ENCODE assay signal across 13 cellular contexts in the genomic region with DNA sequence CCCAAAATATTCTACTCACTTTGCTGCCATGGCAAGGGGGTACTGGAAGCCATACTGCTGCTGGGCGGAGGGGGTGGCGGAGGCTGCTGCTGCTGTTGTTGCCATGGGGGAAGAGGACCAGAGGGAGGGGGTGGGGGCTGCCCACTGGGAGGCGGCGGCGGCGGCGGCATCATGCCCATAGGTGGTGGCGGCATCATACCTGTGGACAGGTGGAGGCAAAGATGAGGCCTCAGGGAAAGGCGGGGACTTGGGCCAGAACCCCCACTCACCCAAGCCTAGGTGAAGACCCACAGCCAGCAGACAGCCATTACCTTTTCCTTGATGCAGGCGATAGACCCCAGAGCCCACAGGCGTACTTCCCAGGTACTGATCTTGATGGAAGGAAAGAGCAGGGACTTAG. TPM values are rescaled to one million over a fixed set of nuclear protein-coding genes. Genes with fewer than 3 reads are reported as not detected.
DNase-seq lines count a peak whose midpoint lies in the region; ATAC-seq and TF ChIP-seq lines count a peak whose summit lies in the region.
"Had no signal": no experiment of that assay in that cellular context is flagged by ENCODE, and none has a peak within 500 bp of the region (broad histone marks: within the 10 kb centered on the region; RNA-seq: fewer than 3 reads in every experiment).

No MANE protein-coding gene starts in this region.

- H3K27me3 ChIP-seq in right cardiac atrium (ENCODE audit: control insufficient read depth, insufficient read depth) (no peaks in the 10 kb centered on the region), heart left ventricle (no peaks in the 10 kb centered on the region), upper lobe of right lung (no peaks in the 10 kb centered on the region)
- H3K27me3 ChIP-seq: BE2C had no signal

- H3K27ac ChIP-seq in right cardiac atrium (ENCODE audit: low read length) (no peak overlapping the region), heart left ventricle (peak overlapping the region in 5 of 12 donors; percentile 36 to 64 (median 46)), upper lobe of right lung (no peak overlapping the region)

- H3K9me3 ChIP-seq in right cardiac atrium (ENCODE audit: control insufficient read depth, low read length) (no peaks in the 10 kb centered on the region), heart left ventricle (no peaks in the 10 kb centered on the region), upper lobe of right lung (no peaks in the 10 kb centered on the region)
- H3K9me3 ChIP-seq: BE2C had no signal

- intact Hi-C loops in right cardiac atrium (cut with DNase I) (no loop called here), heart left ventricle (cut with DNase I) (loop anchor here in 1 of 10 donors (2.0 kb wide), 1 partner anchor 24 kb away; no protein-coding TSS in a partner anchor), upper lobe of right lung (cut with DNase I) (no loop called here)

- no peak for TF ChIP-seq POLR2A in heart left ventricle (IDR thresholded peaks at IDR 0.05)

- H3K4me3 ChIP-seq in right cardiac atrium (ENCODE audit: low read length) (no peak overlapping the region), heart left ventricle (no peak overlapping the region), upper lobe of right lung (no peak overlapping the region)

- DNase-seq in right cardiac atrium (peak; percentile 17 to 58 (median 45)), heart left ventricle (no peak), naive B cell (no peak), upper lobe of right lung (peak; percentile 56), NCI-H1092 treated with DMSO at 0.1 percent for 48 hours (lab: John Stamatoyannopoulos, UW) (no peak), AML-193 (lab: John Stamatoyannopoulos, UW) (no peak)
- no peak for DNase-seq in T-helper 2 cell treated with Interferon-gamma antibody and Interleukin-4, amounts not matched to agents 5 μg/mL and 100 μg/mL, for 36 hours (ENCODE audit: low spot score)
- DNase-seq: activated naive CD4-positive, alpha-beta T cell treated with Interleukin-2 at 50 U/mL for 16 hours; BE2C; NCI-H1694 treated with DMSO at 0.1 percent for 48 hours; NCI-H82; SHP77 had no signal

- peak overlapping the region; percentile 46 for H3K4me3 Mint-ChIP-seq in activated naive CD8-positive, alpha-beta T cell
- H3K4me3 Mint-ChIP-seq in naive B cell, result peak overlapping the region in 3 of 8 donors; percentile 15 to 72 (median 35)
- no peak overlapping the region for H3K4me3 Mint-ChIP-seq in T-helper 2 cell treated with Interferon-gamma antibody and Interleukin-4, amounts not matched to agents 5 μg/mL and 100 μg/mL, for 36 hours

- peaks cover 8% of the 10 kb centered on the region for H3K36me3 Mint-ChIP-seq in activated naive CD8-positive, alpha-beta T cell
- peaks cover 22 to 55% of the 10 kb centered on the region in 2 donors for H3K36me3 Mint-ChIP-seq in naive B cell
- peaks cover 91% of the 10 kb centered on the region for H3K36me3 Mint-ChIP-seq in T-helper 2 cell treated with Interferon-gamma antibody and Interleukin-4, amounts not matched to agents 5 μg/mL and 100 μg/mL, for 36 hours (ENCODE audit: low read depth)

- ATAC-seq in right cardiac atrium (no peak), heart left ventricle (no peak), naive B cell (ENCODE audit: low read depth in 2 of 2) (no peak), upper lobe of right lung (no peak)

- peaks cover 91% of the 10 kb centered on the region for H3K4me1 Mint-ChIP-seq in activated naive CD8-positive, alpha-beta T cell (ENCODE audit: low read depth)
- peaks cover 76 to 91% (median 86%) of the 10 kb centered on the region in 3 donors for H3K4me1 Mint-ChIP-seq in naive B cell
- H3K4me1 Mint-ChIP-seq in T-helper 2 cell treated with Interferon-gamma antibody and Interleukin-4, amounts not matched to agents 5 μg/mL and 100 μg/mL, for 36 hours (ENCODE audit: low read depth), result peaks cover 66% of the 10 kb centered on the region

- H3K27ac Mint-ChIP-seq in activated naive CD8-positive, alpha-beta T cell, result peak overlapping the region; percentile 72
- H3K27ac Mint-ChIP-seq in naive B cell, result peak overlapping the region in 5 of 6 donors; percentile 81 to 93 (median 88)
- no peak overlapping the region for H3K27ac Mint-ChIP-seq in T-helper 2 cell treated with Interferon-gamma antibody and Interleukin-4, amounts not matched to agents 5 μg/mL and 100 μg/mL, for 36 hours

- TF ChIP-seq CTCF in heart left ventricle (IDR thresholded peaks at IDR 0.05) (no peak), upper lobe of right lung (IDR thresholded peaks at IDR 0.05) (no peak)

- H3K36me3 ChIP-seq in heart left ventricle, result peaks cover 0 to 100% (median 97%) of the 10 kb centered on the region in 9 donors
- peaks cover 96% of the 10 kb centered on the region for H3K36me3 ChIP-seq in upper lobe of right lung

- WGBS in right cardiac atrium, result 95% methylated on average over 11 of the region's 11 CpGs
- WGBS in heart left ventricle, 4 donors, result 96 to 97% (median 97%) methylated on average over 9 to 11 of the region's 11 CpGs

- peaks cover 8% of the 10 kb centered on the region for H3K4me1 ChIP-seq in right cardiac atrium (ENCODE audit: control insufficient read depth, insufficient read depth, low read length)
- peaks cover 11 to 72% (median 39%) of the 10 kb centered on the region in 12 donors for H3K4me1 ChIP-seq in heart left ventricle
- H3K4me1 ChIP-seq in upper lobe of right lung, result peaks cover 10% of the 10 kb centered on the region
- H3K4me1 ChIP-seq: BE2C had no signal

- H3K27me3 Mint-ChIP-seq in activated naive CD8-positive, alpha-beta T cell, result no peaks in the 10 kb centered on the region
- no peaks in the 10 kb centered on the region for H3K27me3 Mint-ChIP-seq in naive B cell
- no peaks in the 10 kb centered on the region for H3K27me3 Mint-ChIP-seq in T-helper 2 cell treated with Interferon-gamma antibody and Interleukin-4, amounts not matched to agents 5 μg/mL and 100 μg/mL, for 36 hours (ENCODE audit: low read depth)

- no peaks in the 10 kb centered on the region for H3K9me3 Mint-ChIP-seq in activated naive CD8-positive, alpha-beta T cell (ENCODE audit: low read depth)
- no peaks in the 10 kb centered on the region for H3K9me3 Mint-ChIP-seq in naive B cell
- no peaks in the 10 kb centered on the region for H3K9me3 Mint-ChIP-seq in T-helper 2 cell treated with Interferon-gamma antibody and Interleukin-4, amounts not matched to agents 5 μg/mL and 100 μg/mL, for 36 hours

RNA-seq across cellular contexts. Expression of gene PYGM, which starts 7.1 kb away (rescaled TPM):
- total RNA-seq in right cardiac atrium (10 to 100 TPM; 38.5 to 71.5 (median 57.9) TPM), heart left ventricle (100 to 1,000 TPM in 4 of 9 donors, 10 to 100 TPM in 5; 51.6 to 167 (median 89.9) TPM), upper lobe of right lung (2.0 TPM)
- polyA plus RNA-seq in right cardiac atrium (50.2 TPM), heart left ventricle (10 to 100 TPM; 10.3 to 71.8 TPM), naive B cell (ENCODE audit: low read depth in 6 of 6) (1 to 10 TPM in 5 of 6 donors, not detected in 1; 2.1 to 4.9 (median 2.2) TPM)

RNA-seq across cellular contexts. Expression of gene SF1, which starts 11.5 kb away (rescaled TPM):
- 100 to 1,000 TPM; 188 to 203 (median 197) TPM for total RNA-seq in right cardiac atrium
- 72.8 TPM for polyA plus RNA-seq in right cardiac atrium
- 100 to 1,000 TPM; 103 to 349 (median 157) TPM for total RNA-seq in heart left ventricle
- polyA plus RNA-seq in heart left ventricle, result 10 to 100 TPM; 59.2 to 65.5 TPM
- 100 to 1,000 TPM in 4 of 6 donors, 10 to 100 TPM in 2; 68.6 to 242 (median 132) TPM for polyA plus RNA-seq in naive B cell (ENCODE audit: low read depth in 6 of 6)
- 294 TPM for total RNA-seq in upper lobe of right lung

RNA-seq across cellular contexts. Expression of gene RASGRP2, which starts 22.9 kb away (rescaled TPM):
- total RNA-seq in right cardiac atrium, result 10 to 100 TPM; 25.5 to 37.3 (median 33.6) TPM
- polyA plus RNA-seq in right cardiac atrium, result 69.6 TPM
- total RNA-seq in heart left ventricle, result 10 to 100 TPM; 22.2 to 34.0 (median 28.1) TPM
- 10 to 100 TPM; 16.2 to 78.9 TPM for polyA plus RNA-seq in heart left ventricle
- polyA plus RNA-seq in naive B cell (ENCODE audit: low read depth in 6 of 6), result 100 to 1,000 TPM; 274 to 429 (median 285) TPM
- total RNA-seq in upper lobe of right lung, result 27.6 TPM

RNA-seq across cellular contexts. Expression of gene MAP4K2, which starts 36.1 kb away (rescaled TPM):
- total RNA-seq in right cardiac atrium (10 to 100 TPM in 3 of 4 donors, 1 to 10 TPM in 1; 8.7 to 11.7 (median 11.0) TPM), heart left ventricle (10 to 100 TPM in 3 of 9 donors, 1 to 10 TPM in 6; 7.0 to 27.5 (median 8.6) TPM), upper lobe of right lung (28.9 TPM)
- polyA plus RNA-seq in right cardiac atrium (11.0 TPM), heart left ventricle (1 to 10 TPM; 7.8 to 9.5 TPM), naive B cell (ENCODE audit: low read depth in 6 of 6) (10 to 100 TPM; 29.8 to 65.0 (median 39.7) TPM)

RNA-seq across cellular contexts. Expression of gene MEN1, which starts 43.5 kb away (rescaled TPM):
- total RNA-seq in right cardiac atrium (10 to 100 TPM in 2 of 4 donors, 1 to 10 TPM in 2; 9.6 to 11.7 (median 10.1) TPM), heart left ventricle (10 to 100 TPM in 4 of 9 donors, 1 to 10 TPM in 5; 6.6 to 15.0 (median 9.0) TPM), upper lobe of right lung (22.5 TPM)
- polyA plus RNA-seq in right cardiac atrium (10.1 TPM), heart left ventricle (10 to 100 TPM in 1 of 2 donors, 1 to 10 TPM in 1; 7.2 to 15.2 TPM), naive B cell (ENCODE audit: low read depth in 6 of 6) (10 to 100 TPM; 12.3 to 49.5 (median 27.4) TPM)

Comparison
In these comparisons a context has a peak if more than half of its experiments do, and no peak if none do; other contexts are left out.
1. DNase-seq: peak in right cardiac atrium (3 of 3) and upper lobe of right lung (single experiment); none in heart left ventricle (0 of 5), naive B cell (single experiment), NCI-H1092 treated with DMSO at 0.1 percent for 48 hours (single experiment), T-helper 2 cell treated with Interferon-gamma antibody and Interleukin-4, amounts not matched to agents 5 μg/mL and 100 μg/mL, for 36 hours (single experiment) and AML-193 (0 of 2).
2. RNA of gene PYGM, which starts 7.1 kb away (total RNA-seq): 51.6 to 167 TPM in heart left ventricle and 38.5 to 71.5 TPM in right cardiac atrium; 2.0 TPM in upper lobe of right lung (single experiment); every median in the first group is over 10 times any median in the second.